Comparison of ENCODE assay signal across 9 cellular contexts in genomic region chr13:76903544-76904162, GRCh38.
DNase-seq lines count a peak whose midpoint lies in the region; ATAC-seq and TF ChIP-seq lines count a peak whose summit lies in the region.
"Had no signal": no experiment of that assay in that cellular context is flagged by ENCODE, and none has a peak within 500 bp of the region (broad histone marks: within the 10 kb centered on the region; RNA-seq: fewer than 3 reads in every experiment).

No MANE protein-coding gene starts in this region.

- no peak overlapping the region for H3K27ac Mint-ChIP-seq in T-helper 2 cell treated with Interferon-gamma antibody and Interleukin-4, amounts not matched to agents 5 μg/mL and 100 μg/mL, for 36 hours

- peaks cover 23% of the 10 kb centered on the region for H3K27me3 Mint-ChIP-seq in T-helper 2 cell treated with Interferon-gamma antibody and Interleukin-4, amounts not matched to agents 5 μg/mL and 100 μg/mL, for 36 hours (ENCODE audit: low read depth)

- H3K9me3 Mint-ChIP-seq in T-helper 2 cell treated with Interferon-gamma antibody and Interleukin-4, amounts not matched to agents 5 μg/mL and 100 μg/mL, for 36 hours: peaks cover 7% of the 10 kb centered on the region

- H3K4me3 ChIP-seq in astrocyte of the cerebellum (ENCODE audit: low read depth, low read length): no peak overlapping the region
- H3K4me3 ChIP-seq: skin epidermis had no signal

- DNase-seq in DMS 273 (lab: John Stamatoyannopoulos, UW; ENCODE audit: unreplicated experiment) (peak; percentile 78), DMS 273 treated with DMSO at 0.1 percent for 48 hours (lab: John Stamatoyannopoulos, UW) (no peak), NCI-H146 (lab: John Stamatoyannopoulos, UW) (peak; percentile 73), astrocyte of the cerebellum (ENCODE audit: low read depth) (peak; percentile 57), hepatic stellate cell (ENCODE audit: low spot score) (peak; percentile 53)
- DNase-seq in T-helper 2 cell treated with Interferon-gamma antibody and Interleukin-4, amounts not matched to agents 5 μg/mL and 100 μg/mL, for 36 hours (ENCODE audit: low spot score): peak; percentile 48
- DNase-seq in stimulated activated CD4-positive, alpha-beta T cell treated with anti-CD3 and anti-CD28 coated beads, Interleukin-12 subunit alpha, Interleukin-12 subunit beta, amount 100 ng/mL, for 4 hours: peak; percentile 55

- no peaks in the 10 kb centered on the region for H3K36me3 Mint-ChIP-seq in T-helper 2 cell treated with Interferon-gamma antibody and Interleukin-4, amounts not matched to agents 5 μg/mL and 100 μg/mL, for 36 hours (ENCODE audit: low read depth)

- peak; percentile 100 for TF ChIP-seq CTCF in astrocyte of the cerebellum (IDR thresholded peaks at IDR 0.05; ENCODE audit: low read depth, low read length, missing control alignments)

- no peaks in the 10 kb centered on the region for H3K4me1 Mint-ChIP-seq in T-helper 2 cell treated with Interferon-gamma antibody and Interleukin-4, amounts not matched to agents 5 μg/mL and 100 μg/mL, for 36 hours (ENCODE audit: low read depth)

- in situ Hi-C loops in astrocyte of the cerebellum (cut with HindIII; ENCODE audit: low sequenced_read_pairs): loop anchor here (25.0 kb wide), 1 partner anchor 1041 kb away; no protein-coding TSS in a partner anchor

- ATAC-seq in HG02852 (IDR thresholded peaks at IDR 0.05; ENCODE audit: unreplicated experiment): peak; percentile 98

- no peak overlapping the region for H3K4me3 Mint-ChIP-seq in T-helper 2 cell treated with Interferon-gamma antibody and Interleukin-4, amounts not matched to agents 5 μg/mL and 100 μg/mL, for 36 hours
